ENCODE assay signal across 8 cellular contexts in the genomic region with DNA sequence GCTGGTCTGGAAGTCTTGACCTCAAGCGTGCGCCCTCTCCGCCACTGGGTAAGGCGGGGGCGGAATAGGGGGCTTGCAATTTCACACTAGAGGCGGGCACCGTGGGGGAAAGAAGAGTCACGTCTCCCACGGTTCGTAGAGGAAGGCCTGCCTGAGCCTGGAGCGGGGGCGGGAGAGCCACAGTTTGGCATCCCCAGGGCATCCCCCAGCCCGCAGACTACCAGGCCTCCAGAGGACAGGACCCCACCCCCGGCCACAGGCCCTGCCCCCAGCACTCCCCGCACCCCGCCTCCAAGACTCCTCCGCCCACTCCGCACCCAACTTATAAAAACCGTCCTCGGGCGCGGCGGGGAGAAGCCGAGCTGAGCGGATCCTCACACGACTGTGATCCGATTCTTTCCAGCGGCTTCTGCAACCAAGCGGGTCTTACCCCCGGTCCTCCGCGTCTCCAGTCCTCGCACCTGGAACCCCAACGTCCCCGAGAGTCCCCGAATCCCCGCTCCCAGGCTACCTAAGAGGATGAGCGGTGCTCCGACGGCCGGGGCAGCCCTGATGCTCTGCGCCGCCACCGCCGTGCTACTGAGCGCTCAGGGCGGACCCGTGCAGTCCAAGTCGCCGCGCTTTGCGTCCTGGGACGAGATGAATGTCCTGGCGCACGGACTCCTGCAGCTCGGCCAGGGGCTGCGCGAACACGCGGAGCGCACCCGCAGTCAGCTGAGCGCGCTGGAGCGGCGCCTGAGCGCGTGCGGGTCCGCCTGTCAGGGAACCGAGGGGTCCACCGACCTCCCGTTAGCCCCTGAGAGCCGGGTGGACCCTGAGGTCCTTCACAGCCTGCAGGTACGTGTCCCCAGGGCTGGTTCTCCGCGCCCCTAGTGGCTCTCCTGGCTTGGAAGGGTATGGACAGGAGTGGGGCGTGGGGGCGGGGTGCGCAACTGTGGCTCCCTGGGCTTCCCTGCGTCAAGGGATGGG. TPM values are rescaled to one million over a fixed set of nuclear protein-coding genes. Genes with fewer than 3 reads are reported as not detected.
DNase-seq lines count a peak whose midpoint lies in the region; ATAC-seq, FAIRE-seq and TF ChIP-seq lines count a peak whose summit lies in the region.

Gene ANGPTL4, plus strand, starts transcription at position 353 of the 969 bp plus-strand sequence. Its CDS starts 167 bp downstream, at position 520.

- DNase-seq in HAP-1 (ENCODE audit: low spot score in 2 of 2), result peak in 1 of 2 experiments; percentile 68
- DNase-seq in central memory CD4-positive, alpha-beta T cell, result peak; percentile 23
- no peak for DNase-seq in keratinocyte (ENCODE audit: low read depth, low spot score)
- DNase-seq in stimulated activated CD4-positive, alpha-beta T cell treated with anti-CD3 and anti-CD28 coated beads, Interleukin-12 subunit alpha, Interleukin-12 subunit beta, amount 100 ng/mL, for 4 hours, result peak; percentile 57
- no peak for DNase-seq in urothelium cell line (ENCODE audit: low spot score)

- no peaks in the 10 kb centered on the region for H3K79me2 ChIP-seq in keratinocyte (ENCODE audit: control insufficient read depth, insufficient read depth, low read length)

- TF ChIP-seq CTCF in WI38 (IDR thresholded peaks at IDR 0.05; ENCODE audit: low read depth, low read length), result 0 out of 2 replicates have a peak, but pooled peaks have one; percentile 5
- peak in 2 of 3 experiments; percentile 20 to 27 for TF ChIP-seq CTCF in keratinocyte (optimal IDR thresholded peaks at IDR 0.05 in 1 of 3, IDR thresholded peaks at IDR 0.05 in 1 of 3, conservative IDR thresholded peaks at IDR 0.05 in 1 of 3; ENCODE audit: extremely low read depth in 1 of 3, insufficient read depth in 2 of 3, low read length in 3 of 3)

- ATAC-seq in GM19395 (IDR thresholded peaks at IDR 0.05; ENCODE audit: unreplicated experiment) (no peak), HG03354 (IDR thresholded peaks at IDR 0.05; ENCODE audit: poor library complexity, severe bottlenecking, unreplicated experiment) (no peak)

- H3K9me1 ChIP-seq in keratinocyte (ENCODE audit: control insufficient read depth, extremely low read depth, insufficient read depth, low read length), result no peaks in the 10 kb centered on the region

- peak within 1 kb of the TSS; percentile 55 for H3K27ac ChIP-seq in keratinocyte (ENCODE audit: control insufficient read depth, insufficient read depth, low read length)

- H4K20me1 ChIP-seq in keratinocyte (ENCODE audit: control insufficient read depth, extremely low read depth, insufficient read depth, low read length), result peaks cover 5% of the 10 kb centered on the region

- dilution Hi-C loops in keratinocyte (cut with MboI; ENCODE audit: extremely low pct_ligation_motif_present, low sequenced_read_pairs), result no loop called here

- H3K4me1 ChIP-seq in HAP-1 (peaks cover 16% of the 10 kb centered on the region), keratinocyte (ENCODE audit: control insufficient read depth, extremely low read depth, insufficient read depth, low read length) (peaks cover 41% of the 10 kb centered on the region)

- peak within 1 kb of the TSS; percentile 40 for H2AFZ ChIP-seq in keratinocyte (ENCODE audit: control insufficient read depth, low read length)

- in situ Hi-C loops in HAP-1 (cut with MboI; ENCODE audit: low sequenced_read_pairs), result no loop called here

- FAIRE-seq in keratinocyte (lab: Jason Lieb, UNC), result no peak
- FAIRE-seq in urothelium cell line (lab: Jason Lieb, UNC), result no peak

- peaks cover 22% of the 10 kb centered on the region for H3K27me3 ChIP-seq in HAP-1 (ENCODE audit: low read depth)
- H3K27me3 ChIP-seq in keratinocyte (ENCODE audit: control insufficient read depth, extremely low read depth, insufficient read depth, low read length), result no peaks in the 10 kb centered on the region

- H3K9me3 ChIP-seq in HAP-1 (peaks cover 2% of the 10 kb centered on the region; the same call in 1 of the 2 replicates), keratinocyte (ENCODE audit: control insufficient read depth, low read depth, low read length) (no peaks in the 10 kb centered on the region)

- H3K36me3 ChIP-seq in HAP-1 (replicated peaks) (no peaks in the 10 kb centered on the region), keratinocyte (ENCODE audit: control insufficient read depth in 2 of 2, extremely low read depth in 1 of 2, insufficient read depth in 2 of 2, low read length in 2 of 2) (peaks cover 3 to 17% of the 10 kb centered on the region in 2 experiments)

- peak within 1 kb of the TSS; percentile 89 for H3K4me2 ChIP-seq in keratinocyte (ENCODE audit: control insufficient read depth, extremely low read depth, insufficient read depth, low read depth, low read length)

- H3K4me3 ChIP-seq in HAP-1, result peak within 1 kb of the TSS; percentile 38
- peak within 1 kb of the TSS; percentile 62 for H3K4me3 ChIP-seq in WI38 (ENCODE audit: low read depth, low read length)
- H3K4me3 ChIP-seq in keratinocyte (ENCODE audit: control insufficient read depth in 2 of 3, extremely low read depth in 1 of 3, insufficient read depth in 2 of 3, low read depth in 1 of 3, low read length in 3 of 3), result peak within 1 kb of the TSS; percentile 70 to 88 (median 74)

- H3K9ac ChIP-seq in keratinocyte (ENCODE audit: control insufficient read depth, extremely low read depth, insufficient read depth, low read length), result peak within 1 kb of the TSS; percentile 71

RNA-seq across cellular contexts. Expression of gene ANGPTL4, which starts in this region (rescaled TPM):
- 102 to 143 TPM (median 112 TPM) in 3 replicates for polyA plus RNA-seq in keratinocyte
- polyA plus RNA-seq in keratinocyte (2011; ENCODE audit: low read depth), result 42.6 TPM
- 20.5 and 50.0 TPM in 2 replicates for polyA plus RNA-seq in keratinocyte (2011; cell fraction: cytosol; rRNA removed)
- polyA plus RNA-seq in keratinocyte (2011; cell fraction: nucleus; rRNA removed), result 301 and 381 TPM in 2 replicates
- polyA plus RNA-seq in keratinocyte (2012; ENCODE audit: low replicate concordance), result 40.6 and 139 TPM in 2 replicates
- polyA minus RNA-seq in keratinocyte, result 28.6 to 76.7 TPM (median 39.9 TPM) in 3 replicates
- polyA minus RNA-seq in keratinocyte (2011; cell fraction: cytosol; rRNA and poly(A)+ RNA removed), result 118 TPM
- 224 and 291 TPM in 2 replicates for polyA minus RNA-seq in keratinocyte (2011; cell fraction: nucleus; rRNA and poly(A)+ RNA removed)

Comparison
In these comparisons a context has a peak if more than half of its experiments do, and no peak if none do; other contexts are left out.
1. DNase-seq: peak in central memory CD4-positive, alpha-beta T cell (single experiment) and stimulated activated CD4-positive, alpha-beta T cell treated with anti-CD3 and anti-CD28 coated beads, Interleukin-12 subunit alpha, Interleukin-12 subunit beta, amount 100 ng/mL, for 4 hours (single experiment); none in keratinocyte (single experiment) and urothelium cell line (single experiment).
2. Peak in every context shown above with its lines, with median percentiles within 50 percentile points of each other: H3K4me3 ChIP-seq.